In the genomic region with DNA sequence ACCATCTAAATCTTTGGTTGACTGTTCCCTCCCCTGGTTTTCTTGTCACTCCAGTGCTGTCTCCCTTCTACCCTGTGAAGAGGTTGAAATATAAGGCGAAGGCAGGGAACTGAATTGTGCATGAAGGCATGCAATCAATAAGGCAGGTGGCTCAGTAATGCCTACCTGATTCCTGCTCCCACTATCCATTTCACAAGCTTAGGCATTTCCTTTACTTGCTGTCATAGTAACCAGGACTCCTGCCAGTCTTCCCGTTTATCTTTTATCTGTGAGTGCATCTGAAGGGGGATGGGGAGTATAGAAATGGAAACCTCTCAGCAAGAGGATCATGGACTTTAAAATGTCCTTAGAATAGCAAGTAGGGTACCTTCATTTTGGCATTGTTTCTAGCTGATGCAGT, we compare ENCODE assay signal across 20 cellular contexts. TPM values are rescaled to one million over a fixed set of nuclear protein-coding genes. Genes with fewer than 3 reads are reported as not detected.
DNase-seq lines count a peak whose midpoint lies in the region; TF ChIP-seq lines count a peak whose summit lies in the region.
"Had no signal": no experiment of that assay in that cellular context is flagged by ENCODE, and none has a peak within 500 bp of the region (broad histone marks: within the 10 kb centered on the region; RNA-seq: fewer than 3 reads in every experiment).

No MANE protein-coding gene starts in this region.

- H3K36me3 Mint-ChIP-seq in HFFc6 (ENCODE audit: low read depth) (peaks cover 22% of the 10 kb centered on the region), endothelial cell (ENCODE audit: low read depth, unreplicated experiment) (no peaks in the 10 kb centered on the region), endodermal cell (ENCODE audit: low read depth) (peaks cover 59% of the 10 kb centered on the region)

- H3K27me3 Mint-ChIP-seq in HFFc6 (ENCODE audit: insufficient read depth) (no peaks in the 10 kb centered on the region; the same call in none of the 2 replicates), endothelial cell (ENCODE audit: unreplicated experiment) (no peaks in the 10 kb centered on the region), endodermal cell (ENCODE audit: insufficient read depth) (no peaks in the 10 kb centered on the region)
- H3K27me3 Mint-ChIP-seq: activated CD4-positive, alpha-beta memory T cell treated with anti-CD3 and anti-CD28 coated beads for 36 hours; stimulated activated naive CD8-positive, alpha-beta T cell treated with anti-CD3 and anti-CD28 coated beads, Interleukin-15, Interleukin-2, amounts not matched to agents 100 ng/mL and 50 ng/mL, for 24 hours; type B pancreatic cell had no signal

- CTCF ChIA-PET in GM10248 (lab: Yijun Ruan, JAX): interaction anchor here (1.2 to 1.5 kb wide), 3 partner anchors 10 to 190 kb away, joined by 4 to 5 read pairs (median 4); no protein-coding TSS in a partner anchor

- DNase-seq in DMS53 (lab: John Stamatoyannopoulos, UW) (peak; percentile 9), DMS53 treated with DMSO at 0.1 percent for 48 hours (lab: John Stamatoyannopoulos, UW; ENCODE audit: unreplicated experiment) (no peak), HFFc6 (no peak), SW480 (ENCODE audit: low spot score) (peak; percentile 25), kidney tubule cell (ENCODE audit: low spot score) (peak; percentile 9), GM10248 (ENCODE audit: extremely low spot score) (no peak), endothelial cell (ENCODE audit: low spot score) (no peak), endodermal cell (no peak)
- DNase-seq: 8988T; activated CD4-positive, alpha-beta memory T cell treated with anti-CD3 and anti-CD28 coated beads for 36 hours; activated T-cell treated with anti-CD3 and anti-CD28 coated beads, Interleukin-2, amount 50 U/mL, for 4 hours; central memory CD4-positive, alpha-beta T cell; effector memory CD4-positive, alpha-beta T cell; NCI-H2081; stimulated activated CD4-positive, alpha-beta T cell treated with anti-CD3 and anti-CD28 coated beads, Interleukin-15, amount 100 ng/mL, for 24 hours; T-helper 1 cell had no signal

- POLR2A ChIA-PET in GM10248 (lab: Yijun Ruan, JAX): no interaction called here

- H3K4me3 Mint-ChIP-seq in HFFc6 (no peak overlapping the region), endothelial cell (ENCODE audit: unreplicated experiment) (no peak overlapping the region), endodermal cell (no peak overlapping the region)
- H3K4me3 Mint-ChIP-seq: activated CD4-positive, alpha-beta memory T cell treated with anti-CD3 and anti-CD28 coated beads for 36 hours; activated T-cell treated with anti-CD3 and anti-CD28 coated beads, Interleukin-2, amount 50 U/mL, for 4 hours; mesothelial cell of epicardium; stimulated activated naive CD8-positive, alpha-beta T cell treated with anti-CD3 and anti-CD28 coated beads, Interleukin-15, Interleukin-2, amounts not matched to agents 100 ng/mL and 50 ng/mL, for 24 hours; type B pancreatic cell had no signal

- H3K27ac ChIP-seq in endodermal cell (ENCODE audit: low read depth, low read length): no peak overlapping the region

- TF ChIP-seq CTCF in HFFc6 (IDR thresholded peaks at IDR 0.05) (no peak), GM10248 (IDR thresholded peaks at IDR 0.05; ENCODE audit: control extremely low read depth, extremely low read depth, low read depth, missing control alignments) (no peak), endothelial cell (IDR thresholded peaks at IDR 0.05; ENCODE audit: unreplicated experiment) (no peak), endodermal cell (conservative IDR thresholded peaks at IDR 0.05) (no peak)

- H3K36me3 ChIP-seq in endodermal cell (ENCODE audit: control insufficient read depth, insufficient read depth, low read length): peaks cover 50% of the 10 kb centered on the region
- H3K36me3 ChIP-seq: HAP-1 had no signal

- H3K4me3 ChIP-seq in endodermal cell (ENCODE audit: low read length): no peak overlapping the region
- H3K4me3 ChIP-seq: HAP-1 had no signal

- H3K4me1 ChIP-seq in endodermal cell (ENCODE audit: control insufficient read depth, insufficient read depth, low read length): peaks cover 6% of the 10 kb centered on the region

- peak overlapping the region; percentile 10; the same call in 1 of the 2 replicates for H3K27ac Mint-ChIP-seq in HFFc6
- no peak overlapping the region for H3K27ac Mint-ChIP-seq in endothelial cell (ENCODE audit: unreplicated experiment)
- no peak overlapping the region for H3K27ac Mint-ChIP-seq in endodermal cell
- H3K27ac Mint-ChIP-seq: activated CD4-positive, alpha-beta memory T cell treated with anti-CD3 and anti-CD28 coated beads for 36 hours; mesothelial cell of epicardium; stimulated activated naive CD8-positive, alpha-beta T cell treated with anti-CD3 and anti-CD28 coated beads, Interleukin-15, Interleukin-2, amounts not matched to agents 100 ng/mL and 50 ng/mL, for 24 hours; type B pancreatic cell had no signal

- no peak overlapping the region for H3K9ac ChIP-seq in endodermal cell (ENCODE audit: extremely low read depth, low read length, poor library complexity, severe bottlenecking)

- peaks cover 21% of the 10 kb centered on the region for H3K9me3 ChIP-seq in endodermal cell (ENCODE audit: control insufficient read depth, low read length)
- H3K9me3 ChIP-seq: HAP-1 had no signal

- H3K9me3 Mint-ChIP-seq in HFFc6 (no peaks in the 10 kb centered on the region), endothelial cell (ENCODE audit: unreplicated experiment) (no peaks in the 10 kb centered on the region), endodermal cell (peaks cover 7% of the 10 kb centered on the region)
- H3K9me3 Mint-ChIP-seq: activated CD4-positive, alpha-beta memory T cell treated with anti-CD3 and anti-CD28 coated beads for 36 hours; activated T-cell treated with anti-CD3 and anti-CD28 coated beads, Interleukin-2, amount 50 U/mL, for 4 hours; stimulated activated naive CD8-positive, alpha-beta T cell treated with anti-CD3 and anti-CD28 coated beads, Interleukin-15, Interleukin-2, amounts not matched to agents 100 ng/mL and 50 ng/mL, for 24 hours had no signal

- WGBS in endodermal cell (ENCODE audit: insufficient coverage in 1 of 2, insufficient read length in 1 of 2), 2 experiments: 54% methylated on average over 2 of the region's 2 CpGs; no CpG with 5 or more reads in 1 of the 2 experiments

- no peaks in the 10 kb centered on the region for H3K27me3 ChIP-seq in endodermal cell (ENCODE audit: control insufficient read depth, insufficient read depth, low read length, poor library complexity, severe bottlenecking)

- H3K4me1 Mint-ChIP-seq in HFFc6 (ENCODE audit: low read depth) (peaks cover 20% of the 10 kb centered on the region), endothelial cell (ENCODE audit: unreplicated experiment) (peaks cover 7% of the 10 kb centered on the region), endodermal cell (peaks cover 32% of the 10 kb centered on the region)

RNA-seq across cellular contexts. Expression of a gene that starts 40.5 kb away (rescaled TPM):
- 10 to 100 TPM; 57.1 to 89.6 (median 62.8) TPM for total RNA-seq in HFFc6 (2021; fragmentation: NEBNext Ultra II Directional; extraction: Animal tissue kit (Norgen Biotek cat#: 25700))
- total RNA-seq in endothelial cell (ENCODE audit: unreplicated experiment): 42.4 TPM
- 100 to 1,000 TPM; 221 to 282 TPM for total RNA-seq in endodermal cell
- 154 TPM for polyA plus RNA-seq in endodermal cell (2013, experiment 1 of 2)
- 161 TPM for polyA plus RNA-seq in endodermal cell (2013, experiment 2 of 2)

RNA-seq across cellular contexts. Expression of a gene that starts 40.5 kb away (rescaled TPM):
- total RNA-seq in HFFc6 (2021; fragmentation: NEBNext Ultra II Directional; extraction: Animal tissue kit (Norgen Biotek cat#: 25700)): 10 to 100 TPM in 2 of 6 experiments, 1 to 10 TPM in 4; 7.3 to 21.1 (median 8.8) TPM
- total RNA-seq in endothelial cell (ENCODE audit: unreplicated experiment) (7.6 TPM), endodermal cell (10 to 100 TPM; 41.9 to 57.2 TPM)
- polyA plus RNA-seq in endodermal cell (2013, experiment 1 of 2): 13.8 TPM
- 13.9 TPM for polyA plus RNA-seq in endodermal cell (2013, experiment 2 of 2)

Comparison
In these comparisons a context has a peak if more than half of its experiments do, and no peak if none do; other contexts are left out.
1. DNase-seq: peak in DMS53 (single experiment), SW480 (single experiment) and kidney tubule cell (single experiment); none in DMS53 treated with DMSO at 0.1 percent for 48 hours (single experiment), HFFc6 (single experiment), GM10248 (single experiment), endothelial cell (single experiment) and endodermal cell (single experiment).